8 cellular contexts compared by ENCODE assay signal in genomic region chr19:7522923-7523667, GRCh38. TPM values are rescaled to one million over a fixed set of nuclear protein-coding genes. Genes with fewer than 3 reads are reported as not detected.
DNase-seq lines count a peak whose midpoint lies in the region; ATAC-seq lines count a peak whose summit lies in the region.

No MANE protein-coding gene starts in this region.

- no peak overlapping the region for H3K27ac Mint-ChIP-seq in activated naive CD4-positive, alpha-beta T cell treated with anti-CD3 and anti-CD28 coated beads, Interleukin-2, amount 50 U/mL, for 24 hours
- no peak overlapping the region for H3K27ac Mint-ChIP-seq in activated CD4-positive, alpha-beta memory T cell treated with anti-CD3 and anti-CD28 coated beads, Interleukin-2, amount 10 ng/mL, durations not matched to agents 7 days and 5 days
- H3K27ac Mint-ChIP-seq in stimulated activated naive CD8-positive, alpha-beta T cell treated with anti-CD3 and anti-CD28 coated beads, Interleukin-15, amount 100 ng/mL, for 72 hours: no peak overlapping the region

- CTCF ChIA-PET in activated CD4-positive, alpha-beta memory T cell treated with anti-CD3 and anti-CD28 coated beads, Interleukin-2, amount 10 ng/mL, durations not matched to agents 7 days and 5 days (lab: Charles Lee): interaction anchor here (0.6 to 4.7 kb wide), 8 partner anchors 12 to 518 kb away, joined by 3 to 26 read pairs (median 6); partner anchors contain the start of genes PNPLA6 and TRAPPC5

- no peaks in the 10 kb centered on the region for H3K9me3 Mint-ChIP-seq in activated naive CD4-positive, alpha-beta T cell treated with anti-CD3 and anti-CD28 coated beads, Interleukin-2, amount 50 U/mL, for 24 hours
- no peaks in the 10 kb centered on the region for H3K9me3 Mint-ChIP-seq in activated CD4-positive, alpha-beta memory T cell treated with anti-CD3 and anti-CD28 coated beads, Interleukin-2, amount 10 ng/mL, durations not matched to agents 7 days and 5 days
- H3K9me3 Mint-ChIP-seq in stimulated activated naive CD8-positive, alpha-beta T cell treated with anti-CD3 and anti-CD28 coated beads, Interleukin-15, amount 100 ng/mL, for 72 hours: no peaks in the 10 kb centered on the region

- no peaks in the 10 kb centered on the region for H3K27me3 ChIP-seq in iPS-15b (ENCODE audit: control insufficient read depth, insufficient read depth, low read length)

- H3K4me1 ChIP-seq in iPS-15b (ENCODE audit: control insufficient read depth, insufficient read depth, low read length): no peaks in the 10 kb centered on the region

- no peaks in the 10 kb centered on the region for H3K27me3 Mint-ChIP-seq in activated naive CD4-positive, alpha-beta T cell treated with anti-CD3 and anti-CD28 coated beads, Interleukin-2, amount 50 U/mL, for 24 hours
- no peaks in the 10 kb centered on the region for H3K27me3 Mint-ChIP-seq in activated CD4-positive, alpha-beta memory T cell treated with anti-CD3 and anti-CD28 coated beads, Interleukin-2, amount 10 ng/mL, durations not matched to agents 7 days and 5 days
- H3K27me3 Mint-ChIP-seq in stimulated activated naive CD8-positive, alpha-beta T cell treated with anti-CD3 and anti-CD28 coated beads, Interleukin-15, amount 100 ng/mL, for 72 hours: no peaks in the 10 kb centered on the region

- H3K36me3 ChIP-seq in iPS-15b (ENCODE audit: control insufficient read depth, insufficient read depth, low read length): peaks cover 2% of the 10 kb centered on the region

- no peak for DNase-seq in activated naive CD4-positive, alpha-beta T cell (lab: John Stamatoyannopoulos, UW)
- DNase-seq in activated CD4-positive, alpha-beta memory T cell treated with anti-CD3 and anti-CD28 coated beads, Interleukin-2, amount 10 ng/mL, durations not matched to agents 7 days and 5 days: no peak
- no peak for DNase-seq in stimulated activated naive CD8-positive, alpha-beta T cell treated with anti-CD3 and anti-CD28 coated beads, Interleukin-15, amount 100 ng/mL, for 72 hours
- no peak for DNase-seq in germinal center (ENCODE audit: low spot score)
- DNase-seq in NCI-H2107 (lab: John Stamatoyannopoulos, UW): no peak

- POLR2A ChIA-PET in activated CD4-positive, alpha-beta memory T cell treated with anti-CD3 and anti-CD28 coated beads, Interleukin-2, amount 10 ng/mL, durations not matched to agents 7 days and 5 days (lab: Charles Lee): interaction anchor here (0.7 to 5.7 kb wide), 11 partner anchors 10 to 175 kb away, joined by 3 to 60 read pairs (median 5); partner anchors contain the start of genes ARHGEF18, PET100, PNPLA6 and XAB2

- peaks cover 3% of the 10 kb centered on the region for H3K36me3 Mint-ChIP-seq in activated naive CD4-positive, alpha-beta T cell treated with anti-CD3 and anti-CD28 coated beads, Interleukin-2, amount 50 U/mL, for 24 hours
- peaks cover 4% of the 10 kb centered on the region for H3K36me3 Mint-ChIP-seq in activated CD4-positive, alpha-beta memory T cell treated with anti-CD3 and anti-CD28 coated beads, Interleukin-2, amount 10 ng/mL, durations not matched to agents 7 days and 5 days (ENCODE audit: low read depth)

- no peak overlapping the region for H3K9ac ChIP-seq in iPS-15b (ENCODE audit: low read depth, low read length)

- peaks cover 15% of the 10 kb centered on the region for H3K4me1 Mint-ChIP-seq in activated naive CD4-positive, alpha-beta T cell treated with anti-CD3 and anti-CD28 coated beads, Interleukin-2, amount 50 U/mL, for 24 hours
- peaks cover 15% of the 10 kb centered on the region for H3K4me1 Mint-ChIP-seq in activated CD4-positive, alpha-beta memory T cell treated with anti-CD3 and anti-CD28 coated beads, Interleukin-2, amount 10 ng/mL, durations not matched to agents 7 days and 5 days
- H3K4me1 Mint-ChIP-seq in stimulated activated naive CD8-positive, alpha-beta T cell treated with anti-CD3 and anti-CD28 coated beads, Interleukin-15, amount 100 ng/mL, for 72 hours: peaks cover 17% of the 10 kb centered on the region

- peak overlapping the region; percentile 67 for H3K4me3 ChIP-seq in iPS-15b (ENCODE audit: low read depth, low read length)

- no peaks in the 10 kb centered on the region for H3K9me3 ChIP-seq in iPS-15b (ENCODE audit: control insufficient read depth, insufficient read depth, low read length)

- H3K4me3 Mint-ChIP-seq in activated naive CD4-positive, alpha-beta T cell treated with anti-CD3 and anti-CD28 coated beads, Interleukin-2, amount 50 U/mL, for 24 hours: peak overlapping the region; percentile 74
- H3K4me3 Mint-ChIP-seq in activated CD4-positive, alpha-beta memory T cell treated with anti-CD3 and anti-CD28 coated beads, Interleukin-2, amount 10 ng/mL, durations not matched to agents 7 days and 5 days: peak overlapping the region; percentile 67
- peak overlapping the region; percentile 83 to 97 for H3K4me3 Mint-ChIP-seq in stimulated activated naive CD8-positive, alpha-beta T cell treated with anti-CD3 and anti-CD28 coated beads, Interleukin-15, amount 100 ng/mL, for 72 hours

- ATAC-seq in stimulated activated naive CD8-positive, alpha-beta T cell treated with anti-CD3 and anti-CD28 coated beads, Interleukin-15, amount 100 ng/mL, for 72 hours: no peak
- no peak for ATAC-seq in GM18520 (IDR thresholded peaks at IDR 0.05; ENCODE audit: unreplicated experiment)

RNA-seq across cellular contexts. Expression of gene MCOLN1, which starts 0.7 kb away (rescaled TPM):
- total RNA-seq in activated CD4-positive, alpha-beta memory T cell treated with anti-CD3 and anti-CD28 coated beads, Interleukin-2, amount 10 ng/mL, durations not matched to agents 7 days and 5 days: 10 to 100 TPM; 15.2 to 15.3 TPM

RNA-seq across cellular contexts. Expression of gene ZNF358, which starts 7.2 kb away (rescaled TPM):
- 1 to 10 TPM; 5.5 to 7.5 TPM for total RNA-seq in activated CD4-positive, alpha-beta memory T cell treated with anti-CD3 and anti-CD28 coated beads, Interleukin-2, amount 10 ng/mL, durations not matched to agents 7 days and 5 days

RNA-seq across cellular contexts. Expression of gene PNPLA6, which starts 12.4 kb away (rescaled TPM):
- 100 to 1,000 TPM; 130 to 152 TPM for total RNA-seq in activated CD4-positive, alpha-beta memory T cell treated with anti-CD3 and anti-CD28 coated beads, Interleukin-2, amount 10 ng/mL, durations not matched to agents 7 days and 5 days

RNA-seq across cellular contexts. Expression of gene PEX11G, which starts 34.3 kb away (rescaled TPM):
- 1 to 10 TPM in 1 of 2 experiments, under 1 TPM in 1; 0.68 to 1.7 TPM for total RNA-seq in activated CD4-positive, alpha-beta memory T cell treated with anti-CD3 and anti-CD28 coated beads, Interleukin-2, amount 10 ng/mL, durations not matched to agents 7 days and 5 days
